ENCODE assay signal across 7 cellular contexts in the genomic region with DNA sequence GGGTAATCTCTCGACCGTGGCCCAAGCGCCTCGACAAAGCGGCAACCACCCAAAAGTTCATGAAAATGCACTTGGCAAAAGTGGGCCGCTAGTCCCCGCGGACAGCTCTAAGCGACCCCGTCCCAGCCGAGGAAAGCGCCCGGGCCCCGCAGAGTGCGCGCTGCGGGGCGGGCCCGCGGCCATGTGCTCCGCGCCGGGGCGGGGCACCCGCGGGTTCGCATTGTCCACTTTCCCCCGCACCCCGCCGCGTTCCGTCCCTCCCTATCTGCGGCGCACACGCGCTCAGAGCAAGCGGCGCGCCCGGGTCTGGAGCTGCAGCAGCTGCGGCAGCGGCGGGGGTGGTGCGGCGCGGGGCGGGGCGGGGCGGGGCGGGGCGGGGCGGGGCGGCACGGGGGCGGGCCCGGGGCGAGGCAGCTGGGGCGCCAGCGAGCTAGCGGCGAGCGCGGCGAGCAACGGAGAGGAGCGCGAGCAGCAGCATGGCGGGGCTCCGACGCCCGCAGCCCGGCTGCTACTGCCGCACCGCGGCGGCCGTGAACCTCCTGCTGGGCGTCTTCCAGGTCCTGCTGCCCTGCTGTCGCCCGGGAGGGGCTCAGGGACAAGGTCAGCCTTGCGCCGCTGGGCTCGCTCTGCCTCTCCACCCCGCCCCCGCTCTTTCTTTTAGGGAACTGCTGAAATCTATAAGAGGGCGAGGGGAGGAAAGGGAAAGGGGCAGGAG. TPM values are rescaled to one million over a fixed set of nuclear protein-coding genes. Genes with fewer than 3 reads are reported as not detected.
DNase-seq lines count a peak whose midpoint lies in the region; ATAC-seq and TF ChIP-seq lines count a peak whose summit lies in the region.

A gene with protein sequence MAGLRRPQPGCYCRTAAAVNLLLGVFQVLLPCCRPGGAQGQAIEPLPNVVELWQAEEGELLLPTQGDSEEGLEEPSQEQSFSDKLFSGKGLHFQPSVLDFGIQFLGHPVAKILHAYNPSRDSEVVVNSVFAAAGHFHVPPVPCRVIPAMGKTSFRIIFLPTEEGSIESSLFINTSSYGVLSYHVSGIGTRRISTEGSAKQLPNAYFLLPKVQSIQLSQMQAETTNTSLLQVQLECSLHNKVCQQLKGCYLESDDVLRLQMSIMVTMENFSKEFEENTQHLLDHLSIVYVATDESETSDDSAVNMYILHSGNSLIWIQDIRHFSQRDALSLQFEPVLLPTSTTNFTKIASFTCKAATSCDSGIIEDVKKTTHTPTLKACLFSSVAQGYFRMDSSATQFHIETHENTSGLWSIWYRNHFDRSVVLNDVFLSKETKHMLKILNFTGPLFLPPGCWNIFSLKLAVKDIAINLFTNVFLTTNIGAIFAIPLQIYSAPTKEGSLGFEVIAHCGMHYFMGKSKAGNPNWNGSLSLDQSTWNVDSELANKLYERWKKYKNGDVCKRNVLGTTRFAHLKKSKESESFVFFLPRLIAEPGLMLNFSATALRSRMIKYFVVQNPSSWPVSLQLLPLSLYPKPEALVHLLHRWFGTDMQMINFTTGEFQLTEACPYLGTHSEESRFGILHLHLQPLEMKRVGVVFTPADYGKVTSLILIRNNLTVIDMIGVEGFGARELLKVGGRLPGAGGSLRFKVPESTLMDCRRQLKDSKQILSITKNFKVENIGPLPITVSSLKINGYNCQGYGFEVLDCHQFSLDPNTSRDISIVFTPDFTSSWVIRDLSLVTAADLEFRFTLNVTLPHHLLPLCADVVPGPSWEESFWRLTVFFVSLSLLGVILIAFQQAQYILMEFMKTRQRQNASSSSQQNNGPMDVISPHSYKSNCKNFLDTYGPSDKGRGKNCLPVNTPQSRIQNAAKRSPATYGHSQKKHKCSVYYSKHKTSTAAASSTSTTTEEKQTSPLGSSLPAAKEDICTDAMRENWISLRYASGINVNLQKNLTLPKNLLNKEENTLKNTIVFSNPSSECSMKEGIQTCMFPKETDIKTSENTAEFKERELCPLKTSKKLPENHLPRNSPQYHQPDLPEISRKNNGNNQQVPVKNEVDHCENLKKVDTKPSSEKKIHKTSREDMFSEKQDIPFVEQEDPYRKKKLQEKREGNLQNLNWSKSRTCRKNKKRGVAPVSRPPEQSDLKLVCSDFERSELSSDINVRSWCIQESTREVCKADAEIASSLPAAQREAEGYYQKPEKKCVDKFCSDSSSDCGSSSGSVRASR (N-terminal part only) (plus strand): TSS at position 439 of the 715 bp plus-strand sequence. CDS start 38 bp downstream, at position 477.

- peaks cover 12% of the 10 kb centered on the region for H3F3A ChIP-seq in smooth muscle cell (ENCODE audit: low read depth)

- H3K4me1 ChIP-seq in smooth muscle cell (ENCODE audit: low read depth), result peaks cover 9% of the 10 kb centered on the region

- no peak within 1 kb of the TSS for H3K27ac ChIP-seq in smooth muscle cell (ENCODE audit: low read depth)

- peaks cover 15% of the 10 kb centered on the region for H3K79me2 ChIP-seq in smooth muscle cell (ENCODE audit: low read depth)

- no peaks in the 10 kb centered on the region for H3K36me3 ChIP-seq in smooth muscle cell (ENCODE audit: low read depth)

- DNase-seq in NCI-H2029 (lab: John Stamatoyannopoulos, UW) (peak; percentile 72), UCSD-AML1 (lab: John Stamatoyannopoulos, UW; ENCODE audit: unreplicated experiment) (peak; percentile 86), T47D (ENCODE audit: low read depth in 1 of 2, low spot score in 1 of 2) (peak; percentile 51 to 67), iPS-NIHi11 (ENCODE audit: low spot score) (peak; percentile 93), smooth muscle cell (lab: John Stamatoyannopoulos, UW; ENCODE audit: unreplicated experiment) (peak; percentile 68)

- no peak for TF ChIP-seq CTCF in smooth muscle cell (IDR thresholded peaks at IDR 0.05; ENCODE audit: borderline replicate concordance, insufficient read depth, poor library complexity, severe bottlenecking)

- peak; percentile 46 for ATAC-seq in GM18505 (IDR thresholded peaks at IDR 0.05; ENCODE audit: unreplicated experiment)
- peak; percentile 46 for ATAC-seq in HG02852 (IDR thresholded peaks at IDR 0.05; ENCODE audit: unreplicated experiment)

- peak within 1 kb of the TSS; percentile 60 for H3K9ac ChIP-seq in smooth muscle cell (ENCODE audit: low read depth)

- TF ChIP-seq POLR2A in GM18505 (IDR thresholded peaks at IDR 0.05; ENCODE audit: borderline replicate concordance, extremely low read depth, insufficient read depth, insufficient read length), result peak; percentile 69

- in situ Hi-C loops in T47D (cut with HindIII; ENCODE audit: low pct_unique_long_range_greater_than_20kb, low sequenced_read_pairs), result no loop called here

- peak within 1 kb of the TSS; percentile 97 for H2AFZ ChIP-seq in smooth muscle cell (ENCODE audit: low read depth)

- H4K20me1 ChIP-seq in smooth muscle cell (ENCODE audit: low read depth), result peaks cover 14% of the 10 kb centered on the region

- 1% methylated on average over 58 of the region's 86 CpGs for WGBS in smooth muscle cell (ENCODE audit: low lambda C conversion rate)

- H3K4me2 ChIP-seq in smooth muscle cell, result peak within 1 kb of the TSS; percentile 99

- H3K27me3 ChIP-seq in smooth muscle cell (ENCODE audit: low read depth), result no peaks in the 10 kb centered on the region

- H3K9me3 ChIP-seq in smooth muscle cell (replicated peaks; ENCODE audit: low read depth), result no peaks in the 10 kb centered on the region

- peak within 1 kb of the TSS; percentile 94 for H3K4me3 ChIP-seq in smooth muscle cell

RNA-seq across cellular contexts. Expression of the gene that starts here (rescaled TPM):
- 6.7 and 12.9 TPM in 2 replicates for total RNA-seq in smooth muscle cell
- polyA plus RNA-seq in smooth muscle cell, result 2.6 and 4.3 TPM in 2 replicates
